15 cellular contexts compared by ENCODE assay signal in genomic region chr21:38478782-38479181, GRCh38. TPM values are rescaled to one million over a fixed set of nuclear protein-coding genes. Genes with fewer than 3 reads are reported as not detected.
DNase-seq lines count a peak whose midpoint lies in the region; ATAC-seq, FAIRE-seq and TF ChIP-seq lines count a peak whose summit lies in the region.
"Had no signal": no experiment of that assay in that cellular context is flagged by ENCODE, and none has a peak within 500 bp of the region (broad histone marks: within the 10 kb centered on the region; RNA-seq: fewer than 3 reads in every experiment).

No MANE protein-coding gene starts in this region.

- POLR2A ChIA-PET in activated CD4-positive, alpha-beta T cell treated with anti-CD3 and anti-CD28 coated beads for 36 hours (lab: Charles Lee), result no interaction called here
- POLR2A ChIA-PET in activated CD4-positive, alpha-beta T cell treated with anti-CD3 and anti-CD28 coated beads, Interleukin-2, amount 10 ng/mL, durations not matched to agents 7 days and 5 days (lab: Charles Lee), result no interaction called here

- intact Hi-C loops in activated CD4-positive, alpha-beta T cell treated with anti-CD3 and anti-CD28 coated beads for 36 hours (cut with DNase I, micrococcal nuclease), result no loop called here

- peak overlapping the region; percentile 4 for H3K4me2 ChIP-seq in astrocyte (ENCODE audit: low read length)
- H3K4me2 ChIP-seq: A549, KMS-11 had no signal

- no peaks in the 10 kb centered on the region for H3K36me3 ChIP-seq in KOPT-K1 (ENCODE audit: insufficient read depth, low read length)
- no peaks in the 10 kb centered on the region for H3K36me3 ChIP-seq in astrocyte (ENCODE audit: insufficient read depth, low read length)
- H3K36me3 ChIP-seq: colonic mucosa, WERI-Rb-1 had no signal

- H3K36me3 Mint-ChIP-seq in activated CD4-positive, alpha-beta T cell treated with anti-CD3 and anti-CD28 coated beads for 36 hours (ENCODE audit: low read depth), result no peaks in the 10 kb centered on the region
- no peaks in the 10 kb centered on the region for H3K36me3 Mint-ChIP-seq in activated CD4-positive, alpha-beta T cell treated with anti-CD3 and anti-CD28 coated beads, Interleukin-2, amount 10 ng/mL, durations not matched to agents 7 days and 5 days (ENCODE audit: low read depth)
- no peaks in the 10 kb centered on the region for H3K36me3 Mint-ChIP-seq in astrocyte (ENCODE audit: low read depth, unreplicated experiment)
- H3K36me3 Mint-ChIP-seq in natural killer cell treated with Interleukin-12 subunit alpha and Interleukin-12 subunit beta and Interleukin-15 and Interleukin-18, amount 100 ng/mL, for 72 hours, result no peaks in the 10 kb centered on the region

- no peak overlapping the region for H2AFZ ChIP-seq in astrocyte (ENCODE audit: low read depth, low read length)

- peak overlapping the region; percentile 98 for H3K27ac ChIP-seq in KOPT-K1 (ENCODE audit: low read depth, low read length, poor library complexity, severe bottlenecking)
- H3K27ac ChIP-seq in astrocyte (ENCODE audit: low read depth, low read length), result no peak overlapping the region
- H3K27ac ChIP-seq: A549, colonic mucosa, KMS-11, WERI-Rb-1 had no signal

- no peaks in the 10 kb centered on the region for H3K9me3 Mint-ChIP-seq in activated CD4-positive, alpha-beta T cell treated with anti-CD3 and anti-CD28 coated beads for 36 hours (ENCODE audit: low read depth)
- H3K9me3 Mint-ChIP-seq in activated CD4-positive, alpha-beta T cell treated with anti-CD3 and anti-CD28 coated beads, Interleukin-2, amount 10 ng/mL, durations not matched to agents 7 days and 5 days, result no peaks in the 10 kb centered on the region
- peaks cover 3% of the 10 kb centered on the region for H3K9me3 Mint-ChIP-seq in astrocyte (ENCODE audit: unreplicated experiment)
- no peaks in the 10 kb centered on the region for H3K9me3 Mint-ChIP-seq in natural killer cell treated with Interleukin-12 subunit alpha and Interleukin-12 subunit beta and Interleukin-15 and Interleukin-18, amount 100 ng/mL, for 72 hours

- H4K20me1 ChIP-seq in astrocyte (ENCODE audit: insufficient read depth, low read length), result no peaks in the 10 kb centered on the region

- TF ChIP-seq CTCF in astrocyte (IDR thresholded peaks at IDR 0.05; ENCODE audit: insufficient read depth, low read depth, low read length), result no peak

- H3K9me3 ChIP-seq in KOPT-K1 (ENCODE audit: insufficient read depth, low read length, poor library complexity, severe bottlenecking), result no peaks in the 10 kb centered on the region
- H3K9me3 ChIP-seq in astrocyte (ENCODE audit: insufficient read depth, low read depth, low read length), result no peaks in the 10 kb centered on the region
- H3K9me3 ChIP-seq: A549, colonic mucosa had no signal

- H3K79me2 ChIP-seq in astrocyte (ENCODE audit: insufficient read depth, low read length), result no peaks in the 10 kb centered on the region

- H3K4me3 Mint-ChIP-seq in activated CD4-positive, alpha-beta T cell treated with anti-CD3 and anti-CD28 coated beads for 36 hours, result no peak overlapping the region
- no peak overlapping the region for H3K4me3 Mint-ChIP-seq in activated CD4-positive, alpha-beta T cell treated with anti-CD3 and anti-CD28 coated beads, Interleukin-2, amount 10 ng/mL, durations not matched to agents 7 days and 5 days
- H3K4me3 Mint-ChIP-seq in astrocyte (ENCODE audit: unreplicated experiment), result no peak overlapping the region
- no peak overlapping the region for H3K4me3 Mint-ChIP-seq in natural killer cell treated with Interleukin-12 subunit alpha and Interleukin-12 subunit beta and Interleukin-15 and Interleukin-18, amount 100 ng/mL, for 72 hours

- peaks cover 11% of the 10 kb centered on the region for H3K4me1 ChIP-seq in astrocyte (ENCODE audit: insufficient read depth, low read length)
- H3K4me1 ChIP-seq: A549, colonic mucosa had no signal

- H3K9ac ChIP-seq in astrocyte (ENCODE audit: low read length), result no peak overlapping the region
- H3K9ac ChIP-seq: KMS-11 had no signal

- H3K4me3 ChIP-seq in astrocyte (ENCODE audit: insufficient read depth, low read depth, low read length), result no peak overlapping the region
- H3K4me3 ChIP-seq: A549, colonic mucosa had no signal

- H3K27me3 Mint-ChIP-seq in activated CD4-positive, alpha-beta T cell treated with anti-CD3 and anti-CD28 coated beads for 36 hours, result peaks cover 56% of the 10 kb centered on the region
- peaks cover 56% of the 10 kb centered on the region for H3K27me3 Mint-ChIP-seq in activated CD4-positive, alpha-beta T cell treated with anti-CD3 and anti-CD28 coated beads, Interleukin-2, amount 10 ng/mL, durations not matched to agents 7 days and 5 days
- H3K27me3 Mint-ChIP-seq in astrocyte (ENCODE audit: low read depth, unreplicated experiment), result peaks cover 6% of the 10 kb centered on the region
- H3K27me3 Mint-ChIP-seq in natural killer cell treated with Interleukin-12 subunit alpha and Interleukin-12 subunit beta and Interleukin-15 and Interleukin-18, amount 100 ng/mL, for 72 hours, result peaks cover 40 to 59% of the 10 kb centered on the region in 2 donors

- no peaks in the 10 kb centered on the region for H3K27me3 ChIP-seq in astrocyte (ENCODE audit: insufficient read depth, low read length)
- H3K27me3 ChIP-seq: colonic mucosa had no signal

- H3K4me1 Mint-ChIP-seq in activated CD4-positive, alpha-beta T cell treated with anti-CD3 and anti-CD28 coated beads for 36 hours, result peaks cover 15% of the 10 kb centered on the region
- peaks cover 15% of the 10 kb centered on the region for H3K4me1 Mint-ChIP-seq in activated CD4-positive, alpha-beta T cell treated with anti-CD3 and anti-CD28 coated beads, Interleukin-2, amount 10 ng/mL, durations not matched to agents 7 days and 5 days
- peaks cover 9% of the 10 kb centered on the region for H3K4me1 Mint-ChIP-seq in astrocyte (ENCODE audit: low read depth, unreplicated experiment)
- peaks cover 5 to 16% of the 10 kb centered on the region in 2 donors for H3K4me1 Mint-ChIP-seq in natural killer cell treated with Interleukin-12 subunit alpha and Interleukin-12 subunit beta and Interleukin-15 and Interleukin-18, amount 100 ng/mL, for 72 hours (ENCODE audit: low read depth in 2 of 2)

- H3K27ac Mint-ChIP-seq in activated CD4-positive, alpha-beta T cell treated with anti-CD3 and anti-CD28 coated beads for 36 hours, result no peak overlapping the region
- H3K27ac Mint-ChIP-seq in activated CD4-positive, alpha-beta T cell treated with anti-CD3 and anti-CD28 coated beads, Interleukin-2, amount 10 ng/mL, durations not matched to agents 7 days and 5 days, result no peak overlapping the region
- no peak overlapping the region for H3K27ac Mint-ChIP-seq in astrocyte (ENCODE audit: unreplicated experiment)
- no peak overlapping the region for H3K27ac Mint-ChIP-seq in natural killer cell treated with Interleukin-12 subunit alpha and Interleukin-12 subunit beta and Interleukin-15 and Interleukin-18, amount 100 ng/mL, for 72 hours

- DNase-seq in activated CD4-positive, alpha-beta T cell treated with anti-CD3 and anti-CD28 coated beads for 36 hours, result peak; percentile 52
- no peak for DNase-seq in activated CD4-positive, alpha-beta T cell treated with anti-CD3 and anti-CD28 coated beads, Interleukin-2, amount 10 ng/mL, durations not matched to agents 7 days and 5 days
- DNase-seq in astrocyte (ENCODE audit: low read depth), result peak; percentile 98
- DNase-seq in natural killer cell treated with Interleukin-12 subunit alpha and Interleukin-12 subunit beta and Interleukin-15 and Interleukin-18, amount 100 ng/mL, for 72 hours (ENCODE audit: low spot score), result no peak
- DNase-seq in middle frontal gyrus (ENCODE audit: extremely low spot score, low spot score), result no peak
- DNase-seq in central memory CD4-positive, alpha-beta T cell, result no peak
- DNase-seq: colonic mucosa, left ventricle myocardium superior, NCI-H2227 treated with DMSO at 0.1 percent for 48 hours, WERI-Rb-1 had no signal

- peak; percentile 94 for ATAC-seq in activated CD4-positive, alpha-beta T cell treated with anti-CD3 and anti-CD28 coated beads for 36 hours
- ATAC-seq in natural killer cell treated with Interleukin-12 subunit alpha and Interleukin-12 subunit beta and Interleukin-15 and Interleukin-18, amount 100 ng/mL, for 72 hours, result peak; percentile 69 to 75
- no peak for ATAC-seq in GM18498 (IDR thresholded peaks at IDR 0.05; ENCODE audit: unreplicated experiment)
- ATAC-seq: A549, Right ventricle myocardium inferior had no signal

- FAIRE-seq in astrocyte (lab: Jason Lieb, UNC), result no peak
- FAIRE-seq: A549 had no signal

- CTCF ChIA-PET in activated CD4-positive, alpha-beta T cell treated with anti-CD3 and anti-CD28 coated beads for 36 hours (lab: Charles Lee), result interaction anchor here (1.1 kb wide), 1 partner anchor 698 kb away, joined by 3 read pairs; no protein-coding TSS in a partner anchor
- CTCF ChIA-PET in activated CD4-positive, alpha-beta T cell treated with anti-CD3 and anti-CD28 coated beads, Interleukin-2, amount 10 ng/mL, durations not matched to agents 7 days and 5 days (lab: Charles Lee), result interaction anchor here (0.7 to 1.2 kb wide), 2 partner anchors 21 to 91 kb away, joined by 3 read pairs; no protein-coding TSS in a partner anchor

RNA-seq across cellular contexts. Expression of gene ERG, which starts 19.5 kb away (rescaled TPM):
- total RNA-seq in activated CD4-positive, alpha-beta T cell treated with anti-CD3 and anti-CD28 coated beads for 36 hours, result under 1 TPM in 1 of 2 experiments, not detected in 1; 0.07 TPM
- total RNA-seq in activated CD4-positive, alpha-beta T cell treated with anti-CD3 and anti-CD28 coated beads, Interleukin-2, amount 10 ng/mL, durations not matched to agents 7 days and 5 days, result not detected
- 0.84 and 1.9 TPM in 2 replicates for total RNA-seq in astrocyte
- not detected for total RNA-seq in natural killer cell treated with Interleukin-12 subunit alpha and Interleukin-12 subunit beta and Interleukin-15 and Interleukin-18, amount 100 ng/mL, for 72 hours

Comparison
In these comparisons a context has a peak if more than half of its experiments do, and no peak if none do; other contexts are left out.
1. DNase-seq: peak in activated CD4-positive, alpha-beta T cell treated with anti-CD3 and anti-CD28 coated beads for 36 hours (single experiment) and astrocyte (single experiment); none in activated CD4-positive, alpha-beta T cell treated with anti-CD3 and anti-CD28 coated beads, Interleukin-2, amount 10 ng/mL, durations not matched to agents 7 days and 5 days (single experiment), natural killer cell treated with Interleukin-12 subunit alpha and Interleukin-12 subunit beta and Interleukin-15 and Interleukin-18, amount 100 ng/mL, for 72 hours (single experiment), middle frontal gyrus (single experiment) and central memory CD4-positive, alpha-beta T cell (single experiment).